9 cellular contexts compared by ENCODE assay signal in genomic region chr6:96626749-96627353, GRCh38.
A peak's percentile ranks its signal among the peaks of the same experiment; 100 is the strongest.
DNase-seq lines count a peak whose midpoint lies in the region; ATAC-seq and TF ChIP-seq lines count a peak whose summit lies in the region.
"Had no signal": no experiment of that assay in that cellular context is flagged by ENCODE, and none has a peak within 500 bp of the region (broad histone marks: within the 10 kb centered on the region; RNA-seq: fewer than 3 reads in every experiment).

No MANE protein-coding gene starts in this region.

- H3K9me3 Mint-ChIP-seq in activated naive CD4-positive, alpha-beta T cell treated with anti-CD3 and anti-CD28 coated beads for 36 hours = no peaks in the 10 kb centered on the region

- peak in 4 of 8 donors; percentile 29 to 74 (median 56) for ATAC-seq in heart right ventricle

- intact Hi-C loops in heart right ventricle (cut with DNase I) = loop anchor here in 8 of 10 donors (2.0 to 10.0 kb wide), 9 partner anchors 62 to 435 kb away; partner anchors contain the start of genes NDUFAF4 (in 6 of the 8) and FHL5 (in 2 of the 8)
- intact Hi-C loops in cardiac septum (cut with DNase I) = loop anchor here (5.0 kb wide), 1 partner anchor 270 kb away; the partner anchor contains the start of gene NDUFAF4
- intact Hi-C loops in activated naive CD4-positive, alpha-beta T cell treated with anti-CD3 and anti-CD28 coated beads for 36 hours (cut with micrococcal nuclease) = loop anchor here (1.0 kb wide), 5 partner anchors 133 to 767 kb away; partner anchors contain the start of gene NDUFAF4

- peak in 8 of 9 donors; percentile 21 to 68 (median 51) for TF ChIP-seq CTCF in heart right ventricle (IDR thresholded peaks at IDR 0.05)
- peak; percentile 9 for TF ChIP-seq CTCF in HFF-Myc (IDR thresholded peaks at IDR 0.05; ENCODE audit: low read depth, low read length, missing control alignments)
- peak; percentile 36 for TF ChIP-seq CTCF in retinal pigment epithelial cell (conservative IDR thresholded peaks at IDR 0.05; ENCODE audit: low read depth, low read length)

- H3K36me3 ChIP-seq in heart right ventricle = no peaks in the 10 kb centered on the region
- H3K36me3 ChIP-seq: thoracic aorta had no signal

- H3K4me1 Mint-ChIP-seq in activated naive CD4-positive, alpha-beta T cell treated with anti-CD3 and anti-CD28 coated beads for 36 hours (ENCODE audit: low read depth) = no peaks in the 10 kb centered on the region

- no peak for DNase-seq in heart right ventricle
- no peak for DNase-seq in cardiac septum (ENCODE audit: low spot score)
- peak; percentile 5 for DNase-seq in HFF-Myc (ENCODE audit: extremely low read depth, low read depth)
- peak; percentile 49 for DNase-seq in LoVo (ENCODE audit: low spot score)
- DNase-seq in SHP77 (lab: John Stamatoyannopoulos, UW) = peak; percentile 8 to 15
- peak; percentile 50 for DNase-seq in fibroblast of peridontal ligament (ENCODE audit: extremely low read depth)
- peak; percentile 46 for DNase-seq in retinal pigment epithelial cell (ENCODE audit: low read depth)
- DNase-seq in activated naive CD4-positive, alpha-beta T cell treated with anti-CD3 and anti-CD28 coated beads for 36 hours = no peak

- H3K4me3 ChIP-seq in heart right ventricle (no peak overlapping the region), HFF-Myc (replicated peaks; ENCODE audit: low read depth, low read length) (no peak overlapping the region), retinal pigment epithelial cell (ENCODE audit: low read length) (no peak overlapping the region)
- H3K4me3 ChIP-seq: thoracic aorta had no signal

- no peak overlapping the region for H3K4me3 Mint-ChIP-seq in activated naive CD4-positive, alpha-beta T cell treated with anti-CD3 and anti-CD28 coated beads for 36 hours

- no peaks in the 10 kb centered on the region for H3K36me3 Mint-ChIP-seq in activated naive CD4-positive, alpha-beta T cell treated with anti-CD3 and anti-CD28 coated beads for 36 hours (ENCODE audit: low read depth)

- no peaks in the 10 kb centered on the region for H3K9me3 ChIP-seq in heart right ventricle
- H3K9me3 ChIP-seq: thoracic aorta had no signal

- WGBS in heart right ventricle, 2 donors = 9 to 11% methylated on average over 2 of the region's 2 CpGs

- no peak overlapping the region for H3K27ac Mint-ChIP-seq in activated naive CD4-positive, alpha-beta T cell treated with anti-CD3 and anti-CD28 coated beads for 36 hours

- H3K27ac ChIP-seq in heart right ventricle = no peak overlapping the region
- H3K27ac ChIP-seq: thoracic aorta had no signal

- peaks cover 0 to 12% (median 0%) of the 10 kb centered on the region in 7 donors for H3K27me3 ChIP-seq in heart right ventricle

- CTCF ChIA-PET in activated naive CD4-positive, alpha-beta T cell treated with anti-CD3 and anti-CD28 coated beads for 36 hours (lab: Charles Lee) = interaction anchor here (0.5 to 1.8 kb wide), 12 partner anchors 40 to 1972 kb away, joined by 3 to 11 read pairs (median 5); partner anchors contain the start of gene NDUFAF4

- peaks cover 4% of the 10 kb centered on the region for H3K27me3 Mint-ChIP-seq in activated naive CD4-positive, alpha-beta T cell treated with anti-CD3 and anti-CD28 coated beads for 36 hours (ENCODE audit: low read depth)

- H3K4me1 ChIP-seq in heart right ventricle = peaks cover 0 to 6% (median 0%) of the 10 kb centered on the region in 9 donors

Comparison
In these comparisons a context has a peak if more than half of its experiments do, and no peak if none do; other contexts are left out.
1. DNase-seq: peak in HFF-Myc (single experiment), LoVo (single experiment), SHP77 (2 of 2), fibroblast of peridontal ligament (single experiment) and retinal pigment epithelial cell (single experiment); none in heart right ventricle (0 of 2), cardiac septum (single experiment) and activated naive CD4-positive, alpha-beta T cell treated with anti-CD3 and anti-CD28 coated beads for 36 hours (single experiment).
2. Peak in every context shown above with its lines, with median percentiles within 50 percentile points of each other: CTCF ChIP-seq.